In the genomic region with DNA sequence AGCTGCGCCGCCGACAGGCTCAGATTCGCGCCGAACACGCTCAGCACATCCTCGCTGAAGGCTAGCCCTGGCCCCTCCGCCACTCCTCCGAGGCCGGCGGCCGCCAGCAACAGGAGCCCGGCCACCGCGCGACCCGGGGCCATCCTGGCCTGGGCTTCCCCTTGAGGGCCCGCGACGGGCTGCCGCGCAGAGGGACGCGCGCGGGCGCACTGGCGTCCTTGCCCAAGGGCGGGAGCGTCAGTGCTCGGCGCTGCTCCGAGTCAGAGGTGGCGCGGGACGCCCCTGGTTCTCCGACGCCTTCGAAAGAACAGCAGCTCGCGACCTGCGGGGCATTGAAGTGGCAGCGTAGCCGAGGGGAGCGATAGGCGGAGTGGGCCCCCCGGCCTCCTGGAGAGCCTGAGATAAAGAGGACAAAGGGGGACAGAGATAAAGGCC, we compare ENCODE assay signal across 8 cellular contexts. TPM values are rescaled to one million over a fixed set of nuclear protein-coding genes. Genes with fewer than 3 reads are reported as not detected.
DNase-seq lines count a peak whose midpoint lies in the region; ATAC-seq and TF ChIP-seq lines count a peak whose summit lies in the region.

No MANE protein-coding gene starts in this region.

- H3K27ac ChIP-seq in OCI-LY3 (ENCODE audit: low read length): peak overlapping the region; percentile 71
- H3K27ac ChIP-seq in foreskin keratinocyte: peak overlapping the region; percentile 22
- H3K27ac ChIP-seq in thoracic aorta: peak overlapping the region; percentile 27 to 41

- peaks cover 43% of the 10 kb centered on the region for H3K4me1 Mint-ChIP-seq in activated T-helper 2 cell treated with anti-CD3 and anti-CD28 coated beads, Interferon-gamma antibody, Interleukin-2, Interleukin-4, amounts not matched to agents 10 μg/mL and 5 μg/mL and 100 μg/mL, durations not matched to agents 14 hours and 24 hours and 36 hours (ENCODE audit: low read depth)

- peak overlapping the region; percentile 83 for H3K4me3 Mint-ChIP-seq in activated T-helper 2 cell treated with anti-CD3 and anti-CD28 coated beads, Interferon-gamma antibody, Interleukin-2, Interleukin-4, amounts not matched to agents 10 μg/mL and 5 μg/mL and 100 μg/mL, durations not matched to agents 14 hours and 24 hours and 36 hours (ENCODE audit: low read depth)

- H3K27ac Mint-ChIP-seq in activated T-helper 2 cell treated with anti-CD3 and anti-CD28 coated beads, Interferon-gamma antibody, Interleukin-2, Interleukin-4, amounts not matched to agents 10 μg/mL and 5 μg/mL and 100 μg/mL, durations not matched to agents 14 hours and 24 hours and 36 hours: peak overlapping the region; percentile 96

- H3K4me3 ChIP-seq in AG10803 (ENCODE audit: low read length) (peak overlapping the region; percentile 79), OCI-LY3 (ENCODE audit: low read length) (peak overlapping the region; percentile 81), thoracic aorta (peak overlapping the region; percentile 81)

- TF ChIP-seq CTCF in AG10803 (conservative IDR thresholded peaks at IDR 0.05; ENCODE audit: low read length) (no peak), OCI-LY3 (IDR thresholded peaks at IDR 0.05; ENCODE audit: low read depth, low read length) (no peak), foreskin keratinocyte (conservative IDR thresholded peaks at IDR 0.05) (peak; percentile 21), thoracic aorta (IDR thresholded peaks at IDR 0.05) (no peak)

- H3K9me3 ChIP-seq in OCI-LY3 (ENCODE audit: insufficient read depth, low read length): no peaks in the 10 kb centered on the region
- no peaks in the 10 kb centered on the region for H3K9me3 ChIP-seq in thoracic aorta

- H3K9me3 Mint-ChIP-seq in activated T-helper 2 cell treated with anti-CD3 and anti-CD28 coated beads, Interferon-gamma antibody, Interleukin-2, Interleukin-4, amounts not matched to agents 10 μg/mL and 5 μg/mL and 100 μg/mL, durations not matched to agents 14 hours and 24 hours and 36 hours: no peaks in the 10 kb centered on the region

- H4K20me1 ChIP-seq in OCI-LY3 (ENCODE audit: insufficient read depth, low read length): no peaks in the 10 kb centered on the region

- DNase-seq in AG10803 (ENCODE audit: low read depth): peak; percentile 20
- DNase-seq in activated T-helper 2 cell treated with anti-CD3 and anti-CD28 coated beads, Interferon-gamma antibody, Interleukin-2, Interleukin-4, amounts not matched to agents 10 μg/mL and 5 μg/mL and 100 μg/mL, durations not matched to agents 14 hours and 24 hours and 36 hours (ENCODE audit: low spot score): peak; percentile 75
- peak; percentile 27 to 60 for DNase-seq in foreskin keratinocyte
- peak in 46 of 56 donors; percentile 1 to 74 (median 36) for DNase-seq in nucleus accumbens (lab: John Stamatoyannopoulos, UW)
- no peak for DNase-seq in thoracic aorta (ENCODE audit: low spot score)

- H3K79me2 ChIP-seq in OCI-LY3 (ENCODE audit: low read length): no peaks in the 10 kb centered on the region; the same call in 1 of the 2 replicates

- intact Hi-C loops in activated T-helper 2 cell treated with anti-CD3 and anti-CD28 coated beads, Interferon-gamma antibody, Interleukin-2, Interleukin-4, amounts not matched to agents 10 μg/mL and 5 μg/mL and 100 μg/mL, durations not matched to agents 14 hours and 24 hours and 36 hours (cut with micrococcal nuclease): loop anchor here (1.0 to 10.0 kb wide), 11 partner anchors 82 to 1242 kb away; partner anchors contain the start of genes CENPE, MANBA, NFKB1 and PPP3CA

- H3K27me3 ChIP-seq in OCI-LY3 (ENCODE audit: low read depth, low read length) (peaks cover 4% of the 10 kb centered on the region; the same call in 1 of the 2 replicates), foreskin keratinocyte (no peaks in the 10 kb centered on the region), thoracic aorta (replicated peaks; ENCODE audit: insufficient read depth) (no peaks in the 10 kb centered on the region)

- ATAC-seq in GM18870 (IDR thresholded peaks at IDR 0.05; ENCODE audit: unreplicated experiment) (peak; percentile 33), HG03097 (IDR thresholded peaks at IDR 0.05; ENCODE audit: low FRiP score, unreplicated experiment) (peak; percentile 43), foreskin keratinocyte (peak; percentile 76), thoracic aorta (ENCODE audit: insufficient number of reproducible peaks, low FRiP score, low read depth) (peak; percentile 11)

- peak overlapping the region; percentile 94 for H3K4me2 ChIP-seq in OCI-LY3 (ENCODE audit: low read length)

- H3K36me3 Mint-ChIP-seq in activated T-helper 2 cell treated with anti-CD3 and anti-CD28 coated beads, Interferon-gamma antibody, Interleukin-2, Interleukin-4, amounts not matched to agents 10 μg/mL and 5 μg/mL and 100 μg/mL, durations not matched to agents 14 hours and 24 hours and 36 hours (ENCODE audit: low read depth): peaks cover 42% of the 10 kb centered on the region

- H2AFZ ChIP-seq in OCI-LY3 (ENCODE audit: low read depth, low read length): peak overlapping the region; percentile 85

- peaks cover 30% of the 10 kb centered on the region for H3K4me1 ChIP-seq in OCI-LY3 (ENCODE audit: low read length)
- no peaks in the 10 kb centered on the region for H3K4me1 ChIP-seq in foreskin keratinocyte
- peaks cover 0 to 7% of the 10 kb centered on the region in 2 donors for H3K4me1 ChIP-seq in thoracic aorta (ENCODE audit: control insufficient read depth in 1 of 2, low read depth in 2 of 2)

- peak overlapping the region; percentile 79 for H3K9ac ChIP-seq in OCI-LY3 (ENCODE audit: low read length)

- peaks cover 2% of the 10 kb centered on the region for H3K27me3 Mint-ChIP-seq in activated T-helper 2 cell treated with anti-CD3 and anti-CD28 coated beads, Interferon-gamma antibody, Interleukin-2, Interleukin-4, amounts not matched to agents 10 μg/mL and 5 μg/mL and 100 μg/mL, durations not matched to agents 14 hours and 24 hours and 36 hours (ENCODE audit: low read depth)

- H3K36me3 ChIP-seq in OCI-LY3 (replicated peaks; ENCODE audit: low read depth, low read length) (no peaks in the 10 kb centered on the region), thoracic aorta (no peaks in the 10 kb centered on the region)

RNA-seq across cellular contexts. Expression of gene SLC39A8, which starts 0.7 kb away (rescaled TPM):
- 136 TPM in 2 replicates for total RNA-seq in activated T-helper 2 cell treated with anti-CD3 and anti-CD28 coated beads, Interferon-gamma antibody, Interleukin-2, Interleukin-4, amounts not matched to agents 10 μg/mL and 5 μg/mL and 100 μg/mL, durations not matched to agents 14 hours and 24 hours and 36 hours
- total RNA-seq in foreskin keratinocyte (6.5 and 10.2 TPM in 2 replicates), thoracic aorta (10 to 100 TPM in 1 of 2 donors, 1 to 10 TPM in 1; 5.1 to 12.1 TPM)
- 2.8 and 5.7 TPM in 2 replicates for polyA plus RNA-seq in foreskin keratinocyte

Comparison
In these comparisons a context has a peak if more than half of its experiments do, and no peak if none do; other contexts are left out.
1. ATAC-seq: peak in every context shown above with its lines; median percentile 76 in foreskin keratinocyte; 43 in HG03097; 33 in GM18870; 11 in thoracic aorta.
2. RNA of gene SLC39A8, which starts 0.7 kb away (total RNA-seq): 136 TPM in activated T-helper 2 cell treated with anti-CD3 and anti-CD28 coated beads, Interferon-gamma antibody, Interleukin-2, Interleukin-4, amounts not matched to agents 10 μg/mL and 5 μg/mL and 100 μg/mL, durations not matched to agents 14 hours and 24 hours and 36 hours; 5.1 to 12.1 TPM in thoracic aorta and 6.5 to 10.2 TPM in foreskin keratinocyte; every median in the first group is over 10 times any median in the second.
3. Peak in every context shown above with its lines, with median percentiles within 50 percentile points of each other: H3K4me3 ChIP-seq and H3K27ac ChIP-seq.